In genomic region chr10:131516285-131516684, GRCh38 we compare ENCODE assay signal across 22 cellular contexts.
DNase-seq lines count a peak whose midpoint lies in the region; FAIRE-seq and TF ChIP-seq lines count a peak whose summit lies in the region.
"Had no signal": no experiment of that assay in that cellular context is flagged by ENCODE, and none has a peak within 500 bp of the region (broad histone marks: within the 10 kb centered on the region; RNA-seq: fewer than 3 reads in every experiment).

No MANE protein-coding gene starts in this region.

- POLR2A ChIA-PET in H1 (lab: Charles Lee; ENCODE audit: partially characterized antibody), result no interaction called here

- H2AFZ ChIP-seq in H1 (ENCODE audit: low read length) (no peak overlapping the region; the same call in 1 of the 2 replicates), neuronal stem cell (ENCODE audit: low read length) (no peak overlapping the region), trophoblast cell (ENCODE audit: insufficient read depth, low read length, poor library complexity) (no peak overlapping the region)

- no peak overlapping the region for H3K56ac ChIP-seq in H1 (replicated peaks; ENCODE audit: insufficient read length, low read depth, low read length)

- H4K5ac ChIP-seq in H1 (ENCODE audit: insufficient read length, low read depth, low read length), result no peak overlapping the region

- H3K27ac ChIP-seq in H1 (ENCODE audit: low read depth, low read length), result no peak overlapping the region
- no peak overlapping the region for H3K27ac ChIP-seq in neuronal stem cell (replicated peaks; ENCODE audit: low read length)
- no peak overlapping the region for H3K27ac ChIP-seq in trophoblast cell (ENCODE audit: low read depth, low read length)
- H3K27ac ChIP-seq: BLaER1 had no signal

- H2BK5ac ChIP-seq in H1 (ENCODE audit: low read depth, low read length) (no peak overlapping the region), neuronal stem cell (ENCODE audit: low read length) (no peak overlapping the region), trophoblast cell (ENCODE audit: low read depth, low read length, poor library complexity) (no peak overlapping the region)

- H3K23ac ChIP-seq in H1 (ENCODE audit: insufficient read length) (no peak overlapping the region), neuronal stem cell (ENCODE audit: low read depth, low read length, poor library complexity) (no peak overlapping the region), trophoblast cell (ENCODE audit: low read length) (no peak overlapping the region)

- no peak overlapping the region for H3K4ac ChIP-seq in H1 (replicated peaks; ENCODE audit: insufficient read length, low read depth, low read length)
- no peak overlapping the region for H3K4ac ChIP-seq in neuronal stem cell (ENCODE audit: low read length)
- no peak overlapping the region for H3K4ac ChIP-seq in trophoblast cell (ENCODE audit: low read depth, low read length)

- no peak overlapping the region for H4K12ac ChIP-seq in trophoblast cell (ENCODE audit: low read depth, low read length)

- no peak overlapping the region for H3K4me2 ChIP-seq in H1 (ENCODE audit: insufficient read depth in 1 of 2, low read depth in 2 of 2, low read length in 2 of 2)
- no peak overlapping the region for H3K4me2 ChIP-seq in neuronal stem cell (ENCODE audit: insufficient read depth, low read length, poor library complexity, severe bottlenecking)
- no peak overlapping the region for H3K4me2 ChIP-seq in trophoblast cell (ENCODE audit: low read length)
- H3K4me2 ChIP-seq: BLaER1 had no signal

- peaks cover 7% of the 10 kb centered on the region for H3K23me2 ChIP-seq in H1 (ENCODE audit: low read depth, low read length)

- H2BK15ac ChIP-seq in H1 (ENCODE audit: low read length), result no peak overlapping the region
- no peak overlapping the region for H2BK15ac ChIP-seq in neuronal stem cell (ENCODE audit: low read length)

- H4K8ac ChIP-seq in H1 (ENCODE audit: extremely low read depth, insufficient read depth, low read length) (0 out of 2 replicates have a peak overlapping the region, but pooled peaks have one; percentile 57), neuronal stem cell (ENCODE audit: low read depth, low read length) (no peak overlapping the region), trophoblast cell (ENCODE audit: low read depth, low read length) (no peak overlapping the region)

- H3K27me3 ChIP-seq in H7 (ENCODE audit: control insufficient read depth, insufficient read depth, low read length), result no peaks in the 10 kb centered on the region
- peaks cover 0 to 6% (median 0%) of the 10 kb centered on the region in 4 experiments; a peak in 4 of 7 replicates for H3K27me3 ChIP-seq in H1 (replicated peaks in 1 of 4; ENCODE audit: control insufficient read depth in 3 of 4, extremely low read depth in 1 of 4, insufficient read depth in 3 of 4, low read length in 3 of 4)
- H3K27me3 ChIP-seq in neuronal stem cell (ENCODE audit: control insufficient read depth in 3 of 3, insufficient read depth in 3 of 3, low read depth in 1 of 3, low read length in 3 of 3), result peaks cover 0 to 6% (median 0%) of the 10 kb centered on the region in 3 experiments
- no peaks in the 10 kb centered on the region for H3K27me3 ChIP-seq in trophoblast cell (ENCODE audit: insufficient read depth, low read length)
- H3K27me3 ChIP-seq: BE2C, BLaER1 had no signal

- TF ChIP-seq RAD21 in H1 (IDR thresholded peaks at IDR 0.05 in 1 of 2, conservative IDR thresholded peaks at IDR 0.05 in 1 of 2; ENCODE audit: low read depth in 2 of 2, low read length in 2 of 2), result no peak

- H3K18ac ChIP-seq in H1 (ENCODE audit: extremely low read depth, low read length) (no peak overlapping the region), neuronal stem cell (ENCODE audit: low read length) (peak overlapping the region; percentile 8), trophoblast cell (ENCODE audit: low read length) (no peak overlapping the region)

- TF ChIP-seq EP300 in H1 (IDR thresholded peaks at IDR 0.05; ENCODE audit: borderline replicate concordance in 1 of 2, low read depth in 2 of 2, low read length in 2 of 2), result no peak

- H2BK120ac ChIP-seq in H1 (replicated peaks; ENCODE audit: low read depth, low read length) (no peak overlapping the region), neuronal stem cell (ENCODE audit: low read depth, low read length) (no peak overlapping the region), trophoblast cell (ENCODE audit: insufficient read depth, low read length, poor library complexity) (no peak overlapping the region)

- DNase-seq in H7 (peak; percentile 40), H1 (ENCODE audit: low read depth in 1 of 2, low spot score in 2 of 2) (no peak), neuronal stem cell (ENCODE audit: low spot score) (no peak), trophoblast cell (no peak), SW480 (ENCODE audit: low spot score) (no peak), D341Med (ENCODE audit: low spot score) (no peak)
- DNase-seq: 8988T; ACHN; BE2C; C1 segment of cervical spinal cord; CD4-positive, alpha-beta memory T cell; CD4-positive, CD25-positive, alpha-beta regulatory T cell; CD8-positive, alpha-beta memory T cell; COR-L47; DMS79 treated with DMSO at 0.1 percent for 48 hours; GF-D8 had no signal

- H2BK20ac ChIP-seq in H1 (ENCODE audit: low read length), result no peak overlapping the region

- H3K4me3 ChIP-seq in H7 (ENCODE audit: insufficient read depth, low read depth, low read length), result no peak overlapping the region
- H3K4me3 ChIP-seq in H1 (ENCODE audit: extremely low read depth in 1 of 4, insufficient read depth in 2 of 4, low read depth in 3 of 4, low read length in 4 of 4), result no peak overlapping the region
- H3K4me3 ChIP-seq in neuronal stem cell (ENCODE audit: low read length in 2 of 2), result no peak overlapping the region
- H3K4me3 ChIP-seq in trophoblast cell (ENCODE audit: low read depth, low read length), result no peak overlapping the region
- H3K4me3 ChIP-seq: BLaER1 had no signal

- peaks cover 10 to 13% of the 10 kb centered on the region in 2 experiments for H3K9me3 ChIP-seq in H1 (ENCODE audit: insufficient read depth in 2 of 2, low read depth in 1 of 2, low read length in 1 of 2)
- H3K9me3 ChIP-seq in neuronal stem cell (replicated peaks in 1 of 2; ENCODE audit: control insufficient read depth in 2 of 2, insufficient read depth in 1 of 2, low read depth in 1 of 2, low read length in 2 of 2), result peaks cover 0 to 11% of the 10 kb centered on the region in 2 donors
- H3K9me3 ChIP-seq in trophoblast cell (ENCODE audit: insufficient read depth, low read depth, low read length), result peaks cover 8% of the 10 kb centered on the region
- H3K9me3 ChIP-seq: BE2C had no signal

- no peaks in the 10 kb centered on the region for H3K79me1 ChIP-seq in H1 (ENCODE audit: low read depth, low read length)
- H3K79me1 ChIP-seq in neuronal stem cell (ENCODE audit: low read depth, low read length), result peaks cover 1% of the 10 kb centered on the region
- H3K79me1 ChIP-seq in trophoblast cell (ENCODE audit: low read length), result no peaks in the 10 kb centered on the region

- TF ChIP-seq CTCF in H1 (IDR thresholded peaks at IDR 0.05; ENCODE audit: control extremely low read depth in 1 of 3, insufficient read depth in 1 of 3, low read depth in 1 of 3, low read length in 3 of 3), result no peak

- H2AK5ac ChIP-seq in H1 (ENCODE audit: low read depth, low read length) (no peak overlapping the region), neuronal stem cell (ENCODE audit: low read depth, low read length) (no peak overlapping the region), trophoblast cell (ENCODE audit: low read length) (no peak overlapping the region)

- H3K9ac ChIP-seq in H1 (replicated peaks in 1 of 4; ENCODE audit: extremely low read depth in 1 of 4, low read depth in 3 of 4, low read length in 3 of 4) (no peak overlapping the region), neuronal stem cell (ENCODE audit: low read depth, low read length, poor library complexity) (no peak overlapping the region), trophoblast cell (ENCODE audit: low read length) (no peak overlapping the region)
- H3K9ac ChIP-seq: BLaER1 had no signal

- peaks cover 0 to 3% of the 10 kb centered on the region in 2 experiments for H4K20me1 ChIP-seq in H1 (replicated peaks in 1 of 2; ENCODE audit: control insufficient read depth in 1 of 2, insufficient read depth in 2 of 2, low read length in 2 of 2)
- H4K20me1 ChIP-seq: BLaER1 had no signal

- H3K4me1 ChIP-seq in H1 (replicated peaks in 1 of 4; ENCODE audit: control insufficient read depth in 3 of 4, insufficient read depth in 4 of 4, low read length in 3 of 4), result peaks cover 0 to 4% (median under 1%) of the 10 kb centered on the region in 4 experiments; a peak in 3 of 7 replicates
- H3K4me1 ChIP-seq in neuronal stem cell (ENCODE audit: control insufficient read depth in 2 of 2, insufficient read depth in 1 of 2, low read depth in 1 of 2, low read length in 2 of 2), result peaks cover 0 to 4% of the 10 kb centered on the region in 2 donors
- H3K4me1 ChIP-seq in trophoblast cell (ENCODE audit: control insufficient read depth in 1 of 2, insufficient read depth in 2 of 2, low read length in 2 of 2), result peaks cover 12 to 13% of the 10 kb centered on the region in 2 experiments
- H3K4me1 ChIP-seq: BE2C had no signal

- H3K14ac ChIP-seq in H1 (ENCODE audit: insufficient read length) (no peak overlapping the region), neuronal stem cell (ENCODE audit: low read length) (no peak overlapping the region), trophoblast cell (ENCODE audit: low read length) (no peak overlapping the region)

- H3K79me2 ChIP-seq in H1 (ENCODE audit: control insufficient read depth in 1 of 2, insufficient read depth in 2 of 2, low read length in 2 of 2), result peaks cover 0 to 5% of the 10 kb centered on the region in 2 experiments; a peak in 1 of 4 replicates
- H3K79me2 ChIP-seq in trophoblast cell (ENCODE audit: control insufficient read depth, insufficient read depth, low read length, poor library complexity), result no peaks in the 10 kb centered on the region

- H4K91ac ChIP-seq in H1 (replicated peaks; ENCODE audit: insufficient read length, low read length) (no peak overlapping the region), neuronal stem cell (ENCODE audit: low read depth, low read length, poor library complexity) (no peak overlapping the region), trophoblast cell (ENCODE audit: low read depth, low read length) (no peak overlapping the region)

- CTCF ChIA-PET in H1 (lab: Charles Lee; ENCODE audit: partially characterized antibody), result interaction anchor here (0.8 to 3.1 kb wide), 6 partner anchors 21 to 358 kb away, joined by 3 to 11 read pairs (median 4); no protein-coding TSS in a partner anchor

- H3K36me3 ChIP-seq in H7 (replicated peaks; ENCODE audit: control insufficient read depth, insufficient read depth, low read length) (no peaks in the 10 kb centered on the region), H1 (ENCODE audit: control insufficient read depth in 2 of 4, insufficient read depth in 4 of 4, low read length in 3 of 4) (no peaks in the 10 kb centered on the region), neuronal stem cell (replicated peaks in 1 of 2; ENCODE audit: control insufficient read depth in 2 of 2, insufficient read depth in 2 of 2, low read length in 2 of 2) (no peaks in the 10 kb centered on the region), trophoblast cell (ENCODE audit: control insufficient read depth in 1 of 2, insufficient read depth in 2 of 2, low read length in 2 of 2) (no peaks in the 10 kb centered on the region)
- H3K36me3 ChIP-seq: BE2C, BLaER1 had no signal

- no peak for TF ChIP-seq POLR2A in H1 (IDR thresholded peaks at IDR 0.05; ENCODE audit: control extremely low read depth in 1 of 2, low read depth in 2 of 2, low read length in 2 of 2)

- FAIRE-seq in H1 (lab: Jason Lieb, UNC), result no peak
- FAIRE-seq: A204.1, D721Med, G401.6, GM12891, GM19239 had no signal

- H2BK12ac ChIP-seq in H1 (ENCODE audit: low read depth, low read length), result no peak overlapping the region
- no peak overlapping the region for H2BK12ac ChIP-seq in neuronal stem cell (ENCODE audit: low read length)
- no peak overlapping the region for H2BK12ac ChIP-seq in trophoblast cell (ENCODE audit: low read length)

- 96% methylated on average over 12 of the region's 12 CpGs; no CpG with 5 or more reads in 1 of the 2 experiments for WGBS in H1 (ENCODE audit: extremely low coverage in 1 of 2, insufficient coverage in 1 of 2, insufficient read length in 1 of 2, insufficient replicate concordance in 2 of 2, low coverage in 1 of 2, low lambda C conversion rate in 2 of 2, missing lambda C conversion rate in 1 of 2), 2 experiments
- no CpG with 5 or more reads among the region's 12 CpGs for WGBS in neuronal stem cell (ENCODE audit: extremely low coverage in 2 of 2, insufficient read length in 2 of 2, insufficient replicate concordance in 1 of 2), 2 donors
- no CpG with 5 or more reads among the region's 12 CpGs for WGBS in trophoblast cell (ENCODE audit: extremely low coverage, insufficient coverage, insufficient read length)
